ENCODE assay signal across 13 cellular contexts in genomic region chr16:85733155-85733838, GRCh38. TPM values are rescaled to one million over a fixed set of nuclear protein-coding genes. Genes with fewer than 3 reads are reported as not detected.
DNase-seq lines count a peak whose midpoint lies in the region; ATAC-seq, FAIRE-seq and TF ChIP-seq lines count a peak whose summit lies in the region.
"Had no signal": no experiment of that assay in that cellular context is flagged by ENCODE, and none has a peak within 500 bp of the region (broad histone marks: within the 10 kb centered on the region; RNA-seq: fewer than 3 reads in every experiment).

No MANE protein-coding gene starts in this region.

- CTCF ChIA-PET in CD8-positive, alpha-beta T cell (lab: Charles Lee), result no interaction called here
- CTCF ChIA-PET in K562 (lab: Yijun Ruan, JAX; ENCODE audit: low intra/inter-chr PET ratio), result no interaction called here
- CTCF ChIA-PET in naive thymus-derived CD4-positive, alpha-beta T cell (lab: Charles Lee), result no interaction called here

- no peak for TF ChIP-seq RAD21 in K562 (CRISPR knock-in tag; conservative IDR thresholded peaks at IDR 0.05 in 1 of 2, IDR thresholded peaks at IDR 0.05 in 1 of 2)

- H3K79me2 ChIP-seq in K562 (ENCODE audit: control insufficient read depth, insufficient read depth, low read length), result no peaks in the 10 kb centered on the region

- intact Hi-C loops in CD8-positive, alpha-beta T cell (cut with DNase I, micrococcal nuclease), result no loop called here
- intact Hi-C loops in K562 (cut with micrococcal nuclease), result no loop called here
- intact Hi-C loops in naive thymus-derived CD4-positive, alpha-beta T cell (cut with micrococcal nuclease), result no loop called here
- intact Hi-C loops in esophagus squamous epithelium (cut with DNase I), result no loop called here
- intact Hi-C loops in dorsolateral prefrontal cortex (cut with DNase I), result no loop called here

- no peaks in the 10 kb centered on the region for H3K9me3 ChIP-seq in CD8-positive, alpha-beta T cell (ENCODE audit: low read length)
- no peaks in the 10 kb centered on the region for H3K9me3 ChIP-seq in K562 (replicated peaks; ENCODE audit: control insufficient read depth, insufficient read depth, low read depth, low read length)
- no peaks in the 10 kb centered on the region for H3K9me3 ChIP-seq in naive thymus-derived CD4-positive, alpha-beta T cell (ENCODE audit: control insufficient read depth in 2 of 3, low read length in 3 of 3)
- no peaks in the 10 kb centered on the region for H3K9me3 ChIP-seq in esophagus squamous epithelium

- peak overlapping the region; percentile 49 for H3K27ac Mint-ChIP-seq in CD8-positive, alpha-beta T cell
- peak overlapping the region in 8 of 9 donors; percentile 40 to 91 (median 82) for H3K27ac Mint-ChIP-seq in naive thymus-derived CD4-positive, alpha-beta T cell
- H3K27ac Mint-ChIP-seq: endodermal cell; natural killer cell treated with Interleukin-12 subunit alpha and Interleukin-12 subunit beta and Interleukin-15 and Interleukin-18, amount 100 ng/mL, for 72 hours had no signal

- H3K4me3 ChIP-seq in CD8-positive, alpha-beta T cell (ENCODE audit: low read depth, low read length), result no peak overlapping the region
- H3K4me3 ChIP-seq in K562 (no peak overlapping the region), esophagus squamous epithelium (no peak overlapping the region), dorsolateral prefrontal cortex (no peak overlapping the region)
- no peak overlapping the region for H3K4me3 ChIP-seq in naive thymus-derived CD4-positive, alpha-beta T cell (ENCODE audit: low read length)

- peaks cover 2% of the 10 kb centered on the region for H3K9me1 ChIP-seq in K562 (ENCODE audit: control insufficient read depth, insufficient read depth, low read length)

- H3K9ac ChIP-seq in K562 (ENCODE audit: insufficient read depth in 1 of 2, low read depth in 2 of 2, low read length in 2 of 2), result no peak overlapping the region

- ATAC-seq in CD8-positive, alpha-beta T cell, result no peak
- peak; percentile 48 for ATAC-seq in K562
- ATAC-seq in naive thymus-derived CD4-positive, alpha-beta T cell, result peak; percentile 28
- ATAC-seq: left colon; natural killer cell treated with Interleukin-12 subunit alpha and Interleukin-12 subunit beta and Interleukin-15 and Interleukin-18, amount 100 ng/mL, for 72 hours had no signal

- TF ChIP-seq EP300 in K562 (IDR thresholded peaks at IDR 0.05; ENCODE audit: low read length), result no peak

- no peaks in the 10 kb centered on the region for H3K36me3 ChIP-seq in CD8-positive, alpha-beta T cell (ENCODE audit: insufficient read depth, low read length)
- H3K36me3 ChIP-seq in K562 (ENCODE audit: control insufficient read depth, insufficient read depth, low read length) (no peaks in the 10 kb centered on the region), esophagus squamous epithelium (no peaks in the 10 kb centered on the region)
- no peaks in the 10 kb centered on the region for H3K36me3 ChIP-seq in naive thymus-derived CD4-positive, alpha-beta T cell (ENCODE audit: control insufficient read depth in 2 of 3, insufficient read depth in 3 of 3, low read length in 3 of 3)

- H3K9me3 Mint-ChIP-seq in CD8-positive, alpha-beta T cell, result no peaks in the 10 kb centered on the region
- no peaks in the 10 kb centered on the region for H3K9me3 Mint-ChIP-seq in naive thymus-derived CD4-positive, alpha-beta T cell
- H3K9me3 Mint-ChIP-seq: endodermal cell; natural killer cell treated with Interleukin-12 subunit alpha and Interleukin-12 subunit beta and Interleukin-15 and Interleukin-18, amount 100 ng/mL, for 72 hours had no signal

- H3K27me3 ChIP-seq in CD8-positive, alpha-beta T cell (ENCODE audit: insufficient read depth, low read length), result no peaks in the 10 kb centered on the region
- H3K27me3 ChIP-seq in K562 (ENCODE audit: control insufficient read depth in 2 of 2, insufficient read depth in 2 of 2, low read length in 2 of 2), result peaks cover 7 to 49% of the 10 kb centered on the region in 2 experiments; a peak in 3 of 5 replicates
- no peaks in the 10 kb centered on the region for H3K27me3 ChIP-seq in naive thymus-derived CD4-positive, alpha-beta T cell (ENCODE audit: control insufficient read depth in 2 of 2, insufficient read depth in 2 of 2, low read length in 2 of 2)
- H3K27me3 ChIP-seq in esophagus squamous epithelium, result peaks cover 0 to 2% (median 0%) of the 10 kb centered on the region in 4 donors
- no peaks in the 10 kb centered on the region for H3K27me3 ChIP-seq in dorsolateral prefrontal cortex

- H3K27ac ChIP-seq in CD8-positive, alpha-beta T cell (ENCODE audit: low read depth, low read length), result no peak overlapping the region
- H3K27ac ChIP-seq in K562 (ENCODE audit: extremely low read depth, low read depth, low read length) (no peak overlapping the region), esophagus squamous epithelium (no peak overlapping the region), dorsolateral prefrontal cortex (no peak overlapping the region)
- H3K27ac ChIP-seq in naive thymus-derived CD4-positive, alpha-beta T cell (ENCODE audit: low read depth, low read length), result no peak overlapping the region

- no TSS peak for BruUV-seq in K562 (replicated peaks; lab: Mats Ljungman, UMichigan)

- H3K36me3 Mint-ChIP-seq in CD8-positive, alpha-beta T cell, result no peaks in the 10 kb centered on the region
- peaks cover 0 to 4% (median 0%) of the 10 kb centered on the region in 5 donors for H3K36me3 Mint-ChIP-seq in naive thymus-derived CD4-positive, alpha-beta T cell
- H3K36me3 Mint-ChIP-seq: natural killer cell treated with Interleukin-12 subunit alpha and Interleukin-12 subunit beta and Interleukin-15 and Interleukin-18, amount 100 ng/mL, for 72 hours had no signal

- POLR2A ChIA-PET in CD8-positive, alpha-beta T cell (lab: Charles Lee), result no interaction called here
- POLR2A ChIA-PET in K562 (lab: Yijun Ruan, JAX), result interaction anchor here (0.6 to 0.9 kb wide), 3 partner anchors 8 to 45 kb away, joined by 3 to 4 read pairs (median 4); no protein-coding TSS in a partner anchor
- POLR2A ChIA-PET in naive thymus-derived CD4-positive, alpha-beta T cell (lab: Charles Lee), result no interaction called here

- no peak for DNase-seq in CD8-positive, alpha-beta T cell
- peak; percentile 96 for DNase-seq in MV-4-11 (lab: John Stamatoyannopoulos, UW)
- no peak for DNase-seq in K562 (ENCODE audit: extremely low read depth in 1 of 4, low spot score in 3 of 4)
- DNase-seq in naive thymus-derived CD4-positive, alpha-beta T cell, result no peak
- DNase-seq in esophagus squamous epithelium (lab: John Stamatoyannopoulos, UW), result no peak
- no peak for DNase-seq in NAMALWA (ENCODE audit: low spot score)
- DNase-seq in NCI-H1105 treated with DMSO at 0.1 percent for 48 hours (lab: John Stamatoyannopoulos, UW), result no peak
- DNase-seq in dorsolateral prefrontal cortex, result no peak
- DNase-seq: activated CD4-positive, alpha-beta T cell treated with anti-CD3 and anti-CD28 coated beads for 4 hours; left colon; substantia nigra had no signal

- H2AFZ ChIP-seq in K562 (ENCODE audit: low read depth, low read length), result peak overlapping the region; percentile 49

- FAIRE-seq in K562 (lab: Jason Lieb, UNC), result peak; percentile 69

- no peak for TF ChIP-seq CTCF in CD8-positive, alpha-beta T cell (IDR thresholded peaks at IDR 0.05)
- TF ChIP-seq CTCF in K562 (IDR thresholded peaks at IDR 0.05 in 2 of 3, conservative IDR thresholded peaks at IDR 0.05 in 1 of 3; ENCODE audit: insufficient read depth in 2 of 3, low read depth in 1 of 3, low read length in 3 of 3) (no peak), esophagus squamous epithelium (IDR thresholded peaks at IDR 0.05) (no peak), dorsolateral prefrontal cortex (IDR thresholded peaks at IDR 0.05 in 54 of 56, conservative IDR thresholded peaks at IDR 0.05 in 2 of 56; ENCODE audit: low read depth in 1 of 56, partially characterized antibody in 56 of 56) (no peak)

- peak overlapping the region; percentile 45 for H3K4me3 Mint-ChIP-seq in CD8-positive, alpha-beta T cell
- peak overlapping the region in 5 of 10 donors; percentile 12 to 86 (median 51) for H3K4me3 Mint-ChIP-seq in naive thymus-derived CD4-positive, alpha-beta T cell
- H3K4me3 Mint-ChIP-seq: endodermal cell; natural killer cell treated with Interleukin-12 subunit alpha and Interleukin-12 subunit beta and Interleukin-15 and Interleukin-18, amount 100 ng/mL, for 72 hours had no signal

- peaks cover 45% of the 10 kb centered on the region for H3K4me1 Mint-ChIP-seq in CD8-positive, alpha-beta T cell (ENCODE audit: low read depth)
- H3K4me1 Mint-ChIP-seq in naive thymus-derived CD4-positive, alpha-beta T cell, result peaks cover 9 to 48% (median 37%) of the 10 kb centered on the region in 7 donors

- TF ChIP-seq POLR2A in K562 (conservative IDR thresholded peaks at IDR 0.05), result no peak
- no peak for TF ChIP-seq POLR2A in esophagus squamous epithelium (IDR thresholded peaks at IDR 0.05)

- H4K20me1 ChIP-seq in K562 (replicated peaks; ENCODE audit: control insufficient read depth, insufficient read depth, low read length), result peaks cover 8% of the 10 kb centered on the region

- 17% methylated on average over 13 of the region's 13 CpGs for WGBS in K562 (ENCODE audit: insufficient coverage, low coverage, missing lambda C conversion rate)
- WGBS in esophagus squamous epithelium, 2 donors, result 67 to 74% methylated on average over 13 of the region's 13 CpGs

- in situ Hi-C loops in K562 (cut with MboI), result no loop called here

- peaks cover 30% of the 10 kb centered on the region for H3K4me1 ChIP-seq in CD8-positive, alpha-beta T cell (ENCODE audit: insufficient read depth, low read length)
- H3K4me1 ChIP-seq in K562 (replicated peaks in 1 of 2; ENCODE audit: control insufficient read depth in 2 of 2, insufficient read depth in 2 of 2, low read length in 2 of 2) (peaks cover 2 to 19% of the 10 kb centered on the region in 2 experiments; a peak in 4 of 5 replicates), esophagus squamous epithelium (no peaks in the 10 kb centered on the region)
- peaks cover 15 to 27% of the 10 kb centered on the region in 2 donors for H3K4me1 ChIP-seq in naive thymus-derived CD4-positive, alpha-beta T cell (ENCODE audit: control insufficient read depth in 2 of 2, insufficient read depth in 2 of 2, low read length in 2 of 2)

- no peaks in the 10 kb centered on the region for H3K27me3 Mint-ChIP-seq in CD8-positive, alpha-beta T cell (ENCODE audit: low read depth)
- no peaks in the 10 kb centered on the region for H3K27me3 Mint-ChIP-seq in naive thymus-derived CD4-positive, alpha-beta T cell

- peak overlapping the region; percentile 48 for H3K4me2 ChIP-seq in K562 (ENCODE audit: insufficient read depth, low read length)

RNA-seq across cellular contexts. Expression of gene C16orf74, which starts 17.6 kb away (rescaled TPM):
- 1 to 10 TPM; 2.3 to 3.5 TPM for total RNA-seq in CD8-positive, alpha-beta T cell
- total RNA-seq in K562 (2011; cell fraction: chromatin; rRNA removed; ENCODE audit: low replicate concordance), result not detected in 2 replicates
- total RNA-seq in K562 (2011; cell fraction: nucleolus; rRNA removed), result not detected in 2 replicates
- total RNA-seq in K562 (2011; cell fraction: nucleoplasm; rRNA removed), result not detected in 2 replicates
- total RNA-seq in K562 (2014; rRNA removed) (not detected in 2 replicates), K562 (2014; rRNA removed; fragmentation: Illumina TruSeq; extraction: Trizol) (not detected in 2 replicates), K562 (2015; rRNA removed; fragmentation: Illumina TruSeq; extraction: Trizol) (not detected in 2 replicates), K562 (2021) (not detected in 2 replicates), esophagus squamous epithelium (10 to 100 TPM in 1 of 4 donors, 1 to 10 TPM in 3; 3.8 to 24.8 (median 6.4) TPM), dorsolateral prefrontal cortex (1 to 10 TPM in 116 of 120 experiments, under 1 TPM in 3, not detected in 1; 0.72 to 5.6 (median 2.2) TPM)
- polyA plus RNA-seq in K562 (2011; rRNA removed) (0.11 TPM in 1 of 2 replicates, not detected in the other), K562 (2014; fragmentation: Illumina TruSeq; extraction: Trizol) (not detected in 2 replicates), K562 (2014; fragmentation: Nextera tagmentation; extraction: Ambion mirVana) (not detected), K562 (2014; rRNA removed) (not detected in 2 replicates)
- polyA plus RNA-seq in K562 (2011; cell fraction: cytosol; rRNA removed), result not detected in 2 replicates
- not detected in 2 replicates for polyA plus RNA-seq in K562 (2011; cell fraction: nucleus; rRNA removed)
- not detected in 2 replicates for polyA plus RNA-seq in K562 (2012)
- not detected in 2 replicates for polyA minus RNA-seq in K562 (2011; rRNA and poly(A)+ RNA removed)
- not detected in 2 replicates for polyA minus RNA-seq in K562 (2011; cell fraction: cytosol; rRNA and poly(A)+ RNA removed)
- polyA minus RNA-seq in K562 (2011; cell fraction: nucleus; rRNA and poly(A)+ RNA removed), result not detected in 2 replicates
- total RNA-seq in naive thymus-derived CD4-positive, alpha-beta T cell, result 10 to 100 TPM in 3 of 5 experiments, 1 to 10 TPM in 1, under 1 TPM in 1; 0.99 to 19.8 (median 11.7) TPM
- 10 to 100 TPM; 13.1 to 16.0 TPM for polyA plus RNA-seq in naive thymus-derived CD4-positive, alpha-beta T cell
- total RNA-seq: natural killer cell treated with Interleukin-12 subunit alpha and Interleukin-12 subunit beta and Interleukin-15 and Interleukin-18, amount 100 ng/mL, for 72 hours had no signal

RNA-seq across cellular contexts. Expression of gene GINS2, which starts 44.5 kb away (rescaled TPM):
- total RNA-seq in CD8-positive, alpha-beta T cell, result 1 to 10 TPM in 1 of 2 experiments, under 1 TPM in 1; 0.58 to 1.0 TPM
- total RNA-seq in K562 (2011; cell fraction: chromatin; rRNA removed; ENCODE audit: low replicate concordance), result 24.8 and 32.7 TPM in 2 replicates
- total RNA-seq in K562 (2011; cell fraction: nucleolus; rRNA removed), result 24.2 and 24.5 TPM in 2 replicates
- 23.2 and 33.3 TPM in 2 replicates for total RNA-seq in K562 (2011; cell fraction: nucleoplasm; rRNA removed)
- 42.0 and 44.2 TPM in 2 replicates for total RNA-seq in K562 (2014; rRNA removed)
- total RNA-seq in K562 (2014; rRNA removed; fragmentation: Illumina TruSeq; extraction: Trizol), result 43.8 and 47.3 TPM in 2 replicates
- 39.4 and 40.4 TPM in 2 replicates for total RNA-seq in K562 (2015; rRNA removed; fragmentation: Illumina TruSeq; extraction: Trizol)
- 57.5 and 61.6 TPM in 2 replicates for total RNA-seq in K562 (2021)
- polyA plus RNA-seq in K562 (2011; rRNA removed), result 38.4 and 44.6 TPM in 2 replicates
- 27.8 and 34.2 TPM in 2 replicates for polyA plus RNA-seq in K562 (2011; cell fraction: cytosol; rRNA removed)
- polyA plus RNA-seq in K562 (2011; cell fraction: nucleus; rRNA removed), result 15.7 and 20.5 TPM in 2 replicates
- polyA plus RNA-seq in K562 (2012), result 26.1 and 33.8 TPM in 2 replicates
- polyA plus RNA-seq in K562 (2014; fragmentation: Illumina TruSeq; extraction: Trizol), result 41.4 and 49.8 TPM in 2 replicates
- 10 to 100 TPM; 61.3 to 76.2 TPM for polyA plus RNA-seq in K562 (2014; fragmentation: Nextera tagmentation; extraction: Ambion mirVana)
- 42.3 and 42.9 TPM in 2 replicates for polyA plus RNA-seq in K562 (2014; rRNA removed)
- polyA minus RNA-seq in K562 (2011; rRNA and poly(A)+ RNA removed), result 25.6 and 28.3 TPM in 2 replicates
- polyA minus RNA-seq in K562 (2011; cell fraction: cytosol; rRNA and poly(A)+ RNA removed), result 13.6 and 17.8 TPM in 2 replicates
- polyA minus RNA-seq in K562 (2011; cell fraction: nucleus; rRNA and poly(A)+ RNA removed), result 10.2 and 13.2 TPM in 2 replicates
- 10 to 100 TPM in 1 of 5 experiments, 1 to 10 TPM in 4; 1.0 to 43.6 (median 1.9) TPM for total RNA-seq in naive thymus-derived CD4-positive, alpha-beta T cell
- 1 to 10 TPM; 1.3 to 2.1 TPM for polyA plus RNA-seq in naive thymus-derived CD4-positive, alpha-beta T cell
- total RNA-seq in esophagus squamous epithelium, result 10 to 100 TPM in 1 of 4 donors, 1 to 10 TPM in 3; 2.5 to 12.6 (median 6.7) TPM
- 1 to 10 TPM in 113 of 120 experiments, under 1 TPM in 7; 0.61 to 8.5 (median 2.2) TPM for total RNA-seq in dorsolateral prefrontal cortex
